Comparison of ENCODE assay signal across 1 cellular context in the genomic region with DNA sequence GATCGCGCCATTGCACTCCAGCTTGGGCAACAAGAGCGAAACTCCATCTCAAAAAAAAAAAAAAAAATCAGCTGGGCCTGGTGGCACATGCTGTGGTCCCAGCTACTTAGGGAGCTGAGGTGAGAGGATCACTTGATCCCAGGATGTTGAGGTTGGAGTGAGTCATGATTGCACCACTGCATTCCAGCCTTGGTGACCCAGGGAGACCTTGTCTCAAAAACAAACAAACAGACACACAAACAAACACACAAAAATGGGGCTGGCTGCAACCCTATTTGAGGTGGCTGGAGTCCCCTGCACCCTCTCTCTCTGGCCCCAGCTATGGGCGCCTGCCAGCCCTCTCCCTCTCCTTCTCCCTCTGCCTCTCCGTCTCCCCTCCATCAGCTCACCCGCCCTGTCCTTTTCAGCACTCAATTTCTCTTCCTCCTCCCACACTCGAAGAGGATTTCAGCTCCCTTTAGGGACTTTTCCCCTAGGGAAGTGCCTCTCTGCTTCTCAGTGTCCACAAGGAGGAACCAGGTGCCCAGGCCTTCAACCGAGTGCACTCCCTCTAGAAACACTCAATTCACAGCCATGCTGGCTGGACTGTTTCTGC.
A peak's percentile ranks its signal among the peaks of the same experiment; 100 is the strongest.
TF ChIP-seq lines count a peak whose summit lies in the region.

No MANE protein-coding gene starts in this region.

TF ChIP-seq in HepG2, 621 proteins besides CTCF, POLR2A, EP300 and RAD21 (continued from another document):
- TF ChIP-seq, protein P1, sequence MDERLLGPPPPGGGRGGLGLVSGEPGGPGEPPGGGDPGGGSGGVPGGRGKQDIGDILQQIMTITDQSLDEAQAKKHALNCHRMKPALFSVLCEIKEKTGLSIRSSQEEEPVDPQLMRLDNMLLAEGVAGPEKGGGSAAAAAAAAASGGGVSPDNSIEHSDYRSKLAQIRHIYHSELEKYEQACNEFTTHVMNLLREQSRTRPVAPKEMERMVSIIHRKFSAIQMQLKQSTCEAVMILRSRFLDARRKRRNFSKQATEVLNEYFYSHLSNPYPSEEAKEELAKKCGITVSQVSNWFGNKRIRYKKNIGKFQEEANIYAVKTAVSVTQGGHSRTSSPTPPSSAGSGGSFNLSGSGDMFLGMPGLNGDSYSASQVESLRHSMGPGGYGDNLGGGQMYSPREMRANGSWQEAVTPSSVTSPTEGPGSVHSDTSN (CRISPR knock-in tag; IDR thresholded peaks at IDR 0.05) = no peak
- TF ChIP-seq JUND (CRISPR knock-in tag; IDR thresholded peaks at IDR 0.05) (peak; percentile 95), KAT7 (CRISPR knock-in tag; IDR thresholded peaks at IDR 0.05; ENCODE audit: borderline replicate concordance) (no peak), BRCA1 (CRISPR knock-in tag; IDR thresholded peaks at IDR 0.05) (no peak), ISL2 (CRISPR knock-in tag; IDR thresholded peaks at IDR 0.05) (no peak), ZNF180 (CRISPR knock-in tag; IDR thresholded peaks at IDR 0.05; ENCODE audit: borderline replicate concordance, low read depth) (no peak), ZNF138 (CRISPR knock-in tag; IDR thresholded peaks at IDR 0.05; ENCODE audit: low read depth) (no peak), ZNF552 (CRISPR knock-in tag; IDR thresholded peaks at IDR 0.05; ENCODE audit: borderline replicate concordance) (no peak), SAP130 (CRISPR knock-in tag; IDR thresholded peaks at IDR 0.05; ENCODE audit: low read depth) (peak; percentile 70), ZC3H4 (CRISPR knock-in tag; IDR thresholded peaks at IDR 0.05; ENCODE audit: borderline replicate concordance) (no peak), ZFY (CRISPR knock-in tag; IDR thresholded peaks at IDR 0.05) (no peak), CEBPG (CRISPR knock-in tag; IDR thresholded peaks at IDR 0.05) (peak; percentile 89), ZSCAN31 (CRISPR knock-in tag; IDR thresholded peaks at IDR 0.05; ENCODE audit: low read depth) (no peak), FOXP1 (IDR thresholded peaks at IDR 0.05) (peak; percentile 89), FOXP1 (CRISPR knock-in tag; IDR thresholded peaks at IDR 0.05) (peak; percentile 97), ZFX (CRISPR knock-in tag; IDR thresholded peaks at IDR 0.05; ENCODE audit: low read depth) (0 out of 2 replicates have a peak, but pooled peaks have one; percentile 9), JARID2 (CRISPR knock-in tag; IDR thresholded peaks at IDR 0.05; ENCODE audit: insufficient replicate concordance) (no peak), ZC3H13 (CRISPR knock-in tag; IDR thresholded peaks at IDR 0.05) (no peak), SALL1 (CRISPR knock-in tag; IDR thresholded peaks at IDR 0.05) (peak; percentile 78), HIVEP1 (CRISPR knock-in tag; IDR thresholded peaks at IDR 0.05) (peak; percentile 52; the same call in 1 of the 2 replicates), ZBTB1 (CRISPR knock-in tag; IDR thresholded peaks at IDR 0.05; ENCODE audit: borderline replicate concordance) (no peak), KDM5B (CRISPR knock-in tag; IDR thresholded peaks at IDR 0.05; ENCODE audit: borderline replicate concordance) (no peak), KMT2B (CRISPR knock-in tag; IDR thresholded peaks at IDR 0.05) (no peak), ZNF253 (CRISPR knock-in tag; IDR thresholded peaks at IDR 0.05; ENCODE audit: borderline replicate concordance) (no peak), RBM39 (IDR thresholded peaks at IDR 0.05; ENCODE audit: low read depth, low read length, poor library complexity, severe bottlenecking) (no peak), ZFP90 (CRISPR knock-in tag; IDR thresholded peaks at IDR 0.05; ENCODE audit: borderline replicate concordance) (no peak)
- TF ChIP-seq, protein P2, sequence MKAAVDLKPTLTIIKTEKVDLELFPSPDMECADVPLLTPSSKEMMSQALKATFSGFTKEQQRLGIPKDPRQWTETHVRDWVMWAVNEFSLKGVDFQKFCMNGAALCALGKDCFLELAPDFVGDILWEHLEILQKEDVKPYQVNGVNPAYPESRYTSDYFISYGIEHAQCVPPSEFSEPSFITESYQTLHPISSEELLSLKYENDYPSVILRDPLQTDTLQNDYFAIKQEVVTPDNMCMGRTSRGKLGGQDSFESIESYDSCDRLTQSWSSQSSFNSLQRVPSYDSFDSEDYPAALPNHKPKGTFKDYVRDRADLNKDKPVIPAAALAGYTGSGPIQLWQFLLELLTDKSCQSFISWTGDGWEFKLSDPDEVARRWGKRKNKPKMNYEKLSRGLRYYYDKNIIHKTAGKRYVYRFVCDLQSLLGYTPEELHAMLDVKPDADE (CRISPR knock-in tag; IDR thresholded peaks at IDR 0.05) = no peak
- TF ChIP-seq, protein P3, sequence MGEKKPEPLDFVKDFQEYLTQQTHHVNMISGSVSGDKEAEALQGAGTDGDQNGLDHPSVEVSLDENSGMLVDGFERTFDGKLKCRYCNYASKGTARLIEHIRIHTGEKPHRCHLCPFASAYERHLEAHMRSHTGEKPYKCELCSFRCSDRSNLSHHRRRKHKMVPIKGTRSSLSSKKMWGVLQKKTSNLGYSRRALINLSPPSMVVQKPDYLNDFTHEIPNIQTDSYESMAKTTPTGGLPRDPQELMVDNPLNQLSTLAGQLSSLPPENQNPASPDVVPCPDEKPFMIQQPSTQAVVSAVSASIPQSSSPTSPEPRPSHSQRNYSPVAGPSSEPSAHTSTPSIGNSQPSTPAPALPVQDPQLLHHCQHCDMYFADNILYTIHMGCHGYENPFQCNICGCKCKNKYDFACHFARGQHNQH (CRISPR knock-in tag; IDR thresholded peaks at IDR 0.05) = no peak
- TF ChIP-seq, protein P4, sequence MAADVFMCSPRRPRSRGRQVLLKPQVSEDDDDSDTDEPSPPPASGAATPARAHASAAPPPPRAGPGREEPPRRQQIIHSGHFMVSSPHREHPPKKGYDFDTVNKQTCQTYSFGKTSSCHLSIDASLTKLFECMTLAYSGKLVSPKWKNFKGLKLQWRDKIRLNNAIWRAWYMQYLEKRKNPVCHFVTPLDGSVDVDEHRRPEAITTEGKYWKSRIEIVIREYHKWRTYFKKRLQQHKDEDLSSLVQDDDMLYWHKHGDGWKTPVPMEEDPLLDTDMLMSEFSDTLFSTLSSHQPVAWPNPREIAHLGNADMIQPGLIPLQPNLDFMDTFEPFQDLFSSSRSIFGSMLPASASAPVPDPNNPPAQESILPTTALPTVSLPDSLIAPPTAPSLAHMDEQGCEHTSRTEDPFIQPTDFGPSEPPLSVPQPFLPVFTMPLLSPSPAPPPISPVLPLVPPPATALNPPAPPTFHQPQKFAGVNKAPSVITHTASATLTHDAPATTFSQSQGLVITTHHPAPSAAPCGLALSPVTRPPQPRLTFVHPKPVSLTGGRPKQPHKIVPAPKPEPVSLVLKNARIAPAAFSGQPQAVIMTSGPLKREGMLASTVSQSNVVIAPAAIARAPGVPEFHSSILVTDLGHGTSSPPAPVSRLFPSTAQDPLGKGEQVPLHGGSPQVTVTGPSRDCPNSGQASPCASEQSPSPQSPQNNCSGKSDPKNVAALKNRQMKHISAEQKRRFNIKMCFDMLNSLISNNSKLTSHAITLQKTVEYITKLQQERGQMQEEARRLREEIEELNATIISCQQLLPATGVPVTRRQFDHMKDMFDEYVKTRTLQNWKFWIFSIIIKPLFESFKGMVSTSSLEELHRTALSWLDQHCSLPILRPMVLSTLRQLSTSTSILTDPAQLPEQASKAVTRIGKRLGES (CRISPR knock-in tag; IDR thresholded peaks at IDR 0.05; ENCODE audit: borderline replicate concordance) = no peak
- TF ChIP-seq, protein P5, sequence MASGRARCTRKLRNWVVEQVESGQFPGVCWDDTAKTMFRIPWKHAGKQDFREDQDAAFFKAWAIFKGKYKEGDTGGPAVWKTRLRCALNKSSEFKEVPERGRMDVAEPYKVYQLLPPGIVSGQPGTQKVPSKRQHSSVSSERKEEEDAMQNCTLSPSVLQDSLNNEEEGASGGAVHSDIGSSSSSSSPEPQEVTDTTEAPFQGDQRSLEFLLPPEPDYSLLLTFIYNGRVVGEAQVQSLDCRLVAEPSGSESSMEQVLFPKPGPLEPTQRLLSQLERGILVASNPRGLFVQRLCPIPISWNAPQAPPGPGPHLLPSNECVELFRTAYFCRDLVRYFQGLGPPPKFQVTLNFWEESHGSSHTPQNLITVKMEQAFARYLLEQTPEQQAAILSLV (CRISPR knock-in tag; IDR thresholded peaks at IDR 0.05; ENCODE audit: borderline replicate concordance) = no peak
- TF ChIP-seq, protein P6, sequence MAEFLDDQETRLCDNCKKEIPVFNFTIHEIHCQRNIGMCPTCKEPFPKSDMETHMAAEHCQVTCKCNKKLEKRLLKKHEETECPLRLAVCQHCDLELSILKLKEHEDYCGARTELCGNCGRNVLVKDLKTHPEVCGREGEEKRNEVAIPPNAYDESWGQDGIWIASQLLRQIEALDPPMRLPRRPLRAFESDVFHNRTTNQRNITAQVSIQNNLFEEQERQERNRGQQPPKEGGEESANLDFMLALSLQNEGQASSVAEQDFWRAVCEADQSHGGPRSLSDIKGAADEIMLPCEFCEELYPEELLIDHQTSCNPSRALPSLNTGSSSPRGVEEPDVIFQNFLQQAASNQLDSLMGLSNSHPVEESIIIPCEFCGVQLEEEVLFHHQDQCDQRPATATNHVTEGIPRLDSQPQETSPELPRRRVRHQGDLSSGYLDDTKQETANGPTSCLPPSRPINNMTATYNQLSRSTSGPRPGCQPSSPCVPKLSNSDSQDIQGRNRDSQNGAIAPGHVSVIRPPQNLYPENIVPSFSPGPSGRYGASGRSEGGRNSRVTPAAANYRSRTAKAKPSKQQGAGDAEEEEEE (CRISPR knock-in tag; IDR thresholded peaks at IDR 0.05; ENCODE audit: borderline replicate concordance) = no peak; the same call in 1 of the 2 replicates
- TF ChIP-seq, protein P7, sequence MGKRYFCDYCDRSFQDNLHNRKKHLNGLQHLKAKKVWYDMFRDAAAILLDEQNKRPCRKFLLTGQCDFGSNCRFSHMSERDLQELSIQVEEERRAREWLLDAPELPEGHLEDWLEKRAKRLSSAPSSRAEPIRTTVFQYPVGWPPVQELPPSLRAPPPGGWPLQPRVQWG (CRISPR knock-in tag; IDR thresholded peaks at IDR 0.05; ENCODE audit: borderline replicate concordance, low read depth) = no peak
- TF ChIP-seq, protein P8, sequence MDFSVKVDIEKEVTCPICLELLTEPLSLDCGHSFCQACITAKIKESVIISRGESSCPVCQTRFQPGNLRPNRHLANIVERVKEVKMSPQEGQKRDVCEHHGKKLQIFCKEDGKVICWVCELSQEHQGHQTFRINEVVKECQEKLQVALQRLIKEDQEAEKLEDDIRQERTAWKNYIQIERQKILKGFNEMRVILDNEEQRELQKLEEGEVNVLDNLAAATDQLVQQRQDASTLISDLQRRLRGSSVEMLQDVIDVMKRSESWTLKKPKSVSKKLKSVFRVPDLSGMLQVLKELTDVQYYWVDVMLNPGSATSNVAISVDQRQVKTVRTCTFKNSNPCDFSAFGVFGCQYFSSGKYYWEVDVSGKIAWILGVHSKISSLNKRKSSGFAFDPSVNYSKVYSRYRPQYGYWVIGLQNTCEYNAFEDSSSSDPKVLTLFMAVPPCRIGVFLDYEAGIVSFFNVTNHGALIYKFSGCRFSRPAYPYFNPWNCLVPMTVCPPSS (IDR thresholded peaks at IDR 0.05) = no peak
- TF ChIP-seq, protein P9, sequence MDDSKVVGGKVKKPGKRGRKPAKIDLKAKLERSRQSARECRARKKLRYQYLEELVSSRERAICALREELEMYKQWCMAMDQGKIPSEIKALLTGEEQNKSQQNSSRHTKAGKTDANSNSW (CRISPR knock-in tag; IDR thresholded peaks at IDR 0.05; ENCODE audit: borderline replicate concordance) = no peak
- TF ChIP-seq, protein P10, sequence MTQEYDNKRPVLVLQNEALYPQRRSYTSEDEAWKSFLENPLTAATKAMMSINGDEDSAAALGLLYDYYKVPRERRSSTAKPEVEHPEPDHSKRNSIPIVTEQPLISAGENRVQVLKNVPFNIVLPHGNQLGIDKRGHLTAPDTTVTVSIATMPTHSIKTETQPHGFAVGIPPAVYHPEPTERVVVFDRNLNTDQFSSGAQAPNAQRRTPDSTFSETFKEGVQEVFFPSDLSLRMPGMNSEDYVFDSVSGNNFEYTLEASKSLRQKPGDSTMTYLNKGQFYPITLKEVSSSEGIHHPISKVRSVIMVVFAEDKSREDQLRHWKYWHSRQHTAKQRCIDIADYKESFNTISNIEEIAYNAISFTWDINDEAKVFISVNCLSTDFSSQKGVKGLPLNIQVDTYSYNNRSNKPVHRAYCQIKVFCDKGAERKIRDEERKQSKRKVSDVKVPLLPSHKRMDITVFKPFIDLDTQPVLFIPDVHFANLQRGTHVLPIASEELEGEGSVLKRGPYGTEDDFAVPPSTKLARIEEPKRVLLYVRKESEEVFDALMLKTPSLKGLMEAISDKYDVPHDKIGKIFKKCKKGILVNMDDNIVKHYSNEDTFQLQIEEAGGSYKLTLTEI (CRISPR knock-in tag; conservative IDR thresholded peaks at IDR 0.05) = no peak
